Comparison of ENCODE assay signal across 9 cellular contexts in genomic region chr11:27699926-27700350, GRCh38. TPM values are rescaled to one million over a fixed set of nuclear protein-coding genes. Genes with fewer than 3 reads are reported as not detected.
DNase-seq lines count a peak whose midpoint lies in the region; ATAC-seq, FAIRE-seq and TF ChIP-seq lines count a peak whose summit lies in the region.
"Had no signal": no experiment of that assay in that cellular context is flagged by ENCODE, and none has a peak within 500 bp of the region (broad histone marks: within the 10 kb centered on the region; RNA-seq: fewer than 3 reads in every experiment).

No MANE protein-coding gene starts in this region.

- H3K27me3 ChIP-seq in GM23248 (replicated peaks; ENCODE audit: insufficient read depth), result no peaks in the 10 kb centered on the region
- H3K27me3 ChIP-seq in iPS-18a (ENCODE audit: control insufficient read depth, insufficient read depth, low read length), result peaks cover 55% of the 10 kb centered on the region
- peaks cover 3 to 17% of the 10 kb centered on the region in 2 donors for H3K27me3 ChIP-seq in small intestine (ENCODE audit: control insufficient read depth in 2 of 2, insufficient read depth in 2 of 2, low read length in 2 of 2)

- H4K20me1 ChIP-seq in GM23248 (ENCODE audit: insufficient read depth), result no peaks in the 10 kb centered on the region

- H3K4me3 ChIP-seq in GM23248, result peak overlapping the region; percentile 92
- H3K4me3 ChIP-seq in WI38 (ENCODE audit: low read depth, low read length), result peak overlapping the region; percentile 97
- peak overlapping the region; percentile 92 for H3K4me3 ChIP-seq in iPS-18a (ENCODE audit: low read length)
- H3K4me3 ChIP-seq in small intestine (ENCODE audit: low read depth in 1 of 2, low read length in 2 of 2), result peak overlapping the region; percentile 1 to 49

- H3K4me1 ChIP-seq in GM23248 (ENCODE audit: insufficient read depth), result peaks cover 36% of the 10 kb centered on the region
- peaks cover 44% of the 10 kb centered on the region for H3K4me1 ChIP-seq in iPS-18a (ENCODE audit: control insufficient read depth, low read depth, low read length)
- peaks cover 0 to 2% of the 10 kb centered on the region in 2 donors for H3K4me1 ChIP-seq in small intestine (ENCODE audit: control insufficient read depth in 2 of 2, insufficient read depth in 1 of 2, low read depth in 1 of 2, low read length in 1 of 2)

- H3K9me3 ChIP-seq in GM23248 (ENCODE audit: low read depth), result no peaks in the 10 kb centered on the region
- H3K9me3 ChIP-seq in iPS-18a (ENCODE audit: control insufficient read depth, low read depth, low read length), result no peaks in the 10 kb centered on the region
- H3K9me3 ChIP-seq in small intestine (ENCODE audit: control insufficient read depth, low read depth), result no peaks in the 10 kb centered on the region

- no peak for TF ChIP-seq CTCF in WI38 (IDR thresholded peaks at IDR 0.05; ENCODE audit: low read depth, low read length)

- peak overlapping the region; percentile 48 for H3K27ac ChIP-seq in GM23248
- H3K27ac ChIP-seq in iPS-18a (ENCODE audit: low read length), result no peak overlapping the region
- no peak overlapping the region for H3K27ac ChIP-seq in small intestine (ENCODE audit: low read depth in 1 of 2, low read length in 1 of 2)

- FAIRE-seq in small intestine (lab: Jason Lieb, UNC), result no peak

- 0% methylated on average over 24 to 28 of the region's 28 CpGs for WGBS in GM23248 (ENCODE audit: low coverage in 1 of 2, low lambda C conversion rate in 2 of 2, missing lambda C conversion rate in 2 of 2), 2 experiments
- WGBS in small intestine, 3 donors, result 1 to 2% (median 2%) methylated on average over 26 to 28 of the region's 28 CpGs

- H3K4me2 ChIP-seq in GM23248 (ENCODE audit: unreplicated experiment), result peak overlapping the region; percentile 76

- no peaks in the 10 kb centered on the region for H3K9me2 ChIP-seq in GM23248 (ENCODE audit: insufficient read depth)

- no peak for ATAC-seq in HG02870 (IDR thresholded peaks at IDR 0.05; ENCODE audit: unreplicated experiment)
- no peak for ATAC-seq in GM19455 (IDR thresholded peaks at IDR 0.05; ENCODE audit: unreplicated experiment)

- peaks cover 59% of the 10 kb centered on the region for H3K79me2 ChIP-seq in GM23248 (ENCODE audit: insufficient read depth)

- in situ Hi-C loops in GM23248 (cut with MboI), result loop anchor here (10.0 to 25.0 kb wide), 5 partner anchors 412 to 1635 kb away; partner anchors contain the start of genes KIF18A and METTL15

- peak overlapping the region; percentile 66 for H2AFZ ChIP-seq in GM23248

- H3K36me3 ChIP-seq in GM23248 (ENCODE audit: low read depth) (no peaks in the 10 kb centered on the region), iPS-18a (ENCODE audit: control insufficient read depth, low read depth, low read length) (no peaks in the 10 kb centered on the region), small intestine (ENCODE audit: control insufficient read depth in 2 of 2, insufficient read depth in 2 of 2, low read length in 2 of 2) (no peaks in the 10 kb centered on the region)

- DNase-seq in GM23248 (peak; percentile 44), small intestine (no peak), GM19240 (ENCODE audit: insufficient read length, low spot score) (no peak), DMS79 (lab: John Stamatoyannopoulos, UW) (no peak)
- DNase-seq: erythroblast had no signal

- H3K9ac ChIP-seq in GM23248 (peak overlapping the region; percentile 81), iPS-18a (ENCODE audit: low read length) (no peak overlapping the region)

- peaks cover 58% of the 10 kb centered on the region for H3F3A ChIP-seq in GM23248 (ENCODE audit: insufficient read depth)

RNA-seq across cellular contexts. Expression of gene BDNF, which starts 0.3 kb away (rescaled TPM):
- 63.6 and 64.1 TPM in 2 replicates for total RNA-seq in GM23248 (2014; rRNA removed; shearing (Covaris generic))
- 58.1 and 59.7 TPM in 2 replicates for polyA plus RNA-seq in GM23248 (2016; fragmentation: Nextera tagmentation; extraction: Ambion mirVana)
- polyA plus RNA-seq in small intestine, result under 1 TPM in 1 of 3 donors, not detected in 2; 0.15 TPM

Comparison
In these comparisons a context has a peak if more than half of its experiments do, and no peak if none do; other contexts are left out.
1. H3K4me3 ChIP-seq: peak in every context shown above with its lines; median percentile 97 in WI38; 92 in GM23248; 92 in iPS-18a; 25 in small intestine.
2. RNA of gene BDNF, which starts 0.3 kb away (polyA plus RNA-seq): 58.1 to 59.7 TPM in GM23248; 0.15 TPM in small intestine; every median in the first group is over 10 times any median in the second.